ENCODE assay signal across 9 cellular contexts in the genomic region with DNA sequence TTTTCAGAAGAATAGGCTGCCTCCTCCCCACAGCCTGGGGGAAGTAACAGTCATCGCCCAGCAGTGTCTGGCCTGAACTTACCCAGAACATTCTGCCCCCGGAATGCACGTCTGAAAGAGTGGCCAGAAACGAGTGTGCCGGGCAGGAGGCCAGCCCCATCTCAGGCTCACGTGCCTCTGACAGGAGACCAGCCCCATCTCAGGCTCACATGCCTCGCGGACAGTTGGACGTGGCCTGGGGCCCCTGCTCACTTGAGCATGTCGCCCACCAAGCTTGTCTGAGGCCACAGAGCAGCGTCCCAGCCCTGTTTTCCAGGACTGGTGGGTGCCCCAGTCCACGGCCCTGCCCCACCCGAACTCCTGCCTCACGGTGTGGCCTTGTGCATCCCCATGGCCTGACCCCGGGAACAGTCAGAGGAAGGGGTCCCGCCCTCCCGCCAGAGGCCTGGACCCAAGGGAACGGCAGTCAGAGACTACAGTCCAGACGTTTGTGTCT. TPM values are rescaled to one million over a fixed set of nuclear protein-coding genes. Genes with fewer than 3 reads are reported as not detected.
DNase-seq lines count a peak whose midpoint lies in the region; ATAC-seq, FAIRE-seq and TF ChIP-seq lines count a peak whose summit lies in the region.
"Had no signal": no experiment of that assay in that cellular context is flagged by ENCODE, and none has a peak within 500 bp of the region (broad histone marks: within the 10 kb centered on the region; RNA-seq: fewer than 3 reads in every experiment).

No MANE protein-coding gene starts in this region.

- CTCF ChIA-PET in activated CD4-positive, alpha-beta T cell treated with anti-CD3 and anti-CD28 coated beads for 36 hours (lab: Charles Lee) = no interaction called here

- peaks cover 13% of the 10 kb centered on the region for H3K4me1 Mint-ChIP-seq in astrocyte (ENCODE audit: low read depth, unreplicated experiment)
- H3K4me1 Mint-ChIP-seq in activated CD4-positive, alpha-beta T cell treated with anti-CD3 and anti-CD28 coated beads for 36 hours = no peaks in the 10 kb centered on the region

- H3K9me3 Mint-ChIP-seq in astrocyte (ENCODE audit: unreplicated experiment) = no peaks in the 10 kb centered on the region
- peaks cover 3% of the 10 kb centered on the region for H3K9me3 Mint-ChIP-seq in activated CD4-positive, alpha-beta T cell treated with anti-CD3 and anti-CD28 coated beads for 36 hours (ENCODE audit: low read depth)

- no peak overlapping the region for H3K4me3 Mint-ChIP-seq in astrocyte (ENCODE audit: unreplicated experiment)
- no peak overlapping the region for H3K4me3 Mint-ChIP-seq in activated CD4-positive, alpha-beta T cell treated with anti-CD3 and anti-CD28 coated beads for 36 hours

- DNase-seq in DND-41 (no peak), astrocyte (ENCODE audit: low read depth) (peak; percentile 47), hepatic stellate cell (ENCODE audit: low spot score) (peak; percentile 83), sciatic nerve (ENCODE audit: low spot score) (peak; percentile 79), inferior parietal cortex (ENCODE audit: extremely low spot score) (no peak)
- no peak for DNase-seq in activated CD4-positive, alpha-beta T cell treated with anti-CD3 and anti-CD28 coated beads for 36 hours
- no peak for DNase-seq in stimulated activated CD4-positive, alpha-beta T cell treated with anti-CD3 and anti-CD28 coated beads, Interleukin-4, amount 100 ng/mL, for 24 hours
- DNase-seq: NCI-H2171 had no signal

- H4K20me1 ChIP-seq in DND-41 (ENCODE audit: insufficient read depth, low read length) (no peaks in the 10 kb centered on the region), astrocyte (ENCODE audit: insufficient read depth, low read length) (no peaks in the 10 kb centered on the region)

- H3K27me3 Mint-ChIP-seq in astrocyte (ENCODE audit: low read depth, unreplicated experiment) = peaks cover 2% of the 10 kb centered on the region
- H3K27me3 Mint-ChIP-seq in activated CD4-positive, alpha-beta T cell treated with anti-CD3 and anti-CD28 coated beads for 36 hours = no peaks in the 10 kb centered on the region

- no peak for FAIRE-seq in astrocyte (lab: Jason Lieb, UNC)

- H3K27ac ChIP-seq in DND-41 (ENCODE audit: low read length) (no peak overlapping the region), astrocyte (ENCODE audit: low read depth, low read length) (no peak overlapping the region)

- H3K4me2 ChIP-seq in DND-41 (ENCODE audit: insufficient read depth, low read length) (no peak overlapping the region), astrocyte (ENCODE audit: low read length) (no peak overlapping the region)

- intact Hi-C loops in sciatic nerve (cut with DNase I) = no loop called here
- intact Hi-C loops in activated CD4-positive, alpha-beta T cell treated with anti-CD3 and anti-CD28 coated beads for 36 hours (cut with DNase I, micrococcal nuclease) = loop anchor here in 1 of 2 experiments (5.0 kb wide), 1 partner anchor 58 kb away; no protein-coding TSS in a partner anchor

- H2AFZ ChIP-seq in DND-41 (ENCODE audit: low read depth, low read length) = no peak overlapping the region
- no peak overlapping the region for H2AFZ ChIP-seq in astrocyte (ENCODE audit: low read depth, low read length)

- H3K27me3 ChIP-seq in DND-41 (ENCODE audit: insufficient read depth, low read length, poor library complexity) = no peaks in the 10 kb centered on the region
- no peaks in the 10 kb centered on the region for H3K27me3 ChIP-seq in astrocyte (ENCODE audit: insufficient read depth, low read length)

- H3K36me3 Mint-ChIP-seq in astrocyte (ENCODE audit: low read depth, unreplicated experiment) = peaks cover 2% of the 10 kb centered on the region
- peaks cover 14% of the 10 kb centered on the region for H3K36me3 Mint-ChIP-seq in activated CD4-positive, alpha-beta T cell treated with anti-CD3 and anti-CD28 coated beads for 36 hours (ENCODE audit: low read depth)

- H3K9ac ChIP-seq in DND-41 (ENCODE audit: low read depth, low read length) (no peak overlapping the region), astrocyte (ENCODE audit: low read length) (no peak overlapping the region)

- ATAC-seq in DND-41 (ENCODE audit: insufficient read depth, low read depth) (peak; percentile 10; the same call in 1 of the 3 replicates), sciatic nerve (peak; percentile 83), GM18870 (IDR thresholded peaks at IDR 0.05; ENCODE audit: unreplicated experiment) (no peak)
- no peak for ATAC-seq in activated CD4-positive, alpha-beta T cell treated with anti-CD3 and anti-CD28 coated beads for 36 hours

- TF ChIP-seq CTCF in DND-41 (IDR thresholded peaks at IDR 0.05; ENCODE audit: borderline replicate concordance, extremely low read depth, low read length, poor library complexity, severe bottlenecking) = no peak
- no peak for TF ChIP-seq CTCF in astrocyte (IDR thresholded peaks at IDR 0.05; ENCODE audit: insufficient read depth, low read depth, low read length)

- H3K4me1 ChIP-seq in DND-41 (ENCODE audit: insufficient read depth, low read length) (no peaks in the 10 kb centered on the region), astrocyte (ENCODE audit: insufficient read depth, low read length) (no peaks in the 10 kb centered on the region)

- H3K4me3 ChIP-seq in DND-41 (ENCODE audit: low read depth in 1 of 2, low read length in 2 of 2) (no peak overlapping the region), astrocyte (ENCODE audit: insufficient read depth, low read depth, low read length) (no peak overlapping the region)

- peak overlapping the region; percentile 62 for H3K27ac Mint-ChIP-seq in astrocyte (ENCODE audit: unreplicated experiment)
- no peak overlapping the region for H3K27ac Mint-ChIP-seq in activated CD4-positive, alpha-beta T cell treated with anti-CD3 and anti-CD28 coated beads for 36 hours

- H3K9me3 ChIP-seq in DND-41 (ENCODE audit: insufficient read depth, low read length, severe bottlenecking) = peaks cover 11% of the 10 kb centered on the region
- peaks cover 9% of the 10 kb centered on the region for H3K9me3 ChIP-seq in astrocyte (ENCODE audit: insufficient read depth, low read depth, low read length)

- H3K36me3 ChIP-seq in DND-41 (ENCODE audit: insufficient read depth, low read length) (peaks cover 10% of the 10 kb centered on the region), astrocyte (ENCODE audit: insufficient read depth, low read length) (no peaks in the 10 kb centered on the region)

- no peaks in the 10 kb centered on the region for H3K79me2 ChIP-seq in DND-41 (ENCODE audit: insufficient read depth, low read length)
- no peaks in the 10 kb centered on the region for H3K79me2 ChIP-seq in astrocyte (ENCODE audit: insufficient read depth, low read length)

- POLR2A ChIA-PET in activated CD4-positive, alpha-beta T cell treated with anti-CD3 and anti-CD28 coated beads for 36 hours (lab: Charles Lee) = no interaction called here

RNA-seq across cellular contexts. Expression of a gene that starts 16.3 kb away (rescaled TPM):
- total RNA-seq in astrocyte (0.17 and 0.18 TPM in 2 replicates), sciatic nerve (1.2 TPM)
- not detected for total RNA-seq in activated CD4-positive, alpha-beta T cell treated with anti-CD3 and anti-CD28 coated beads for 36 hours

RNA-seq across cellular contexts. Expression of a gene that starts 45.1 kb away (rescaled TPM):
- total RNA-seq in astrocyte (0.58 and 1.3 TPM in 2 replicates), sciatic nerve (0.98 TPM)
- 1 to 10 TPM in 1 of 2 experiments, under 1 TPM in 1; 0.49 to 1.3 TPM for total RNA-seq in activated CD4-positive, alpha-beta T cell treated with anti-CD3 and anti-CD28 coated beads for 36 hours

Comparison
In these comparisons a context has a peak if more than half of its experiments do, and no peak if none do; other contexts are left out.
1. ATAC-seq: peak in DND-41 (single experiment) and sciatic nerve (single experiment); none in GM18870 (single experiment) and activated CD4-positive, alpha-beta T cell treated with anti-CD3 and anti-CD28 coated beads for 36 hours (single experiment).
2. DNase-seq: peak in astrocyte (single experiment), hepatic stellate cell (single experiment) and sciatic nerve (single experiment); none in DND-41 (single experiment), activated CD4-positive, alpha-beta T cell treated with anti-CD3 and anti-CD28 coated beads for 36 hours (single experiment), inferior parietal cortex (single experiment) and stimulated activated CD4-positive, alpha-beta T cell treated with anti-CD3 and anti-CD28 coated beads, Interleukin-4, amount 100 ng/mL, for 24 hours (single experiment).